Comparison of ENCODE assay signal across 12 cellular contexts in the genomic region with DNA sequence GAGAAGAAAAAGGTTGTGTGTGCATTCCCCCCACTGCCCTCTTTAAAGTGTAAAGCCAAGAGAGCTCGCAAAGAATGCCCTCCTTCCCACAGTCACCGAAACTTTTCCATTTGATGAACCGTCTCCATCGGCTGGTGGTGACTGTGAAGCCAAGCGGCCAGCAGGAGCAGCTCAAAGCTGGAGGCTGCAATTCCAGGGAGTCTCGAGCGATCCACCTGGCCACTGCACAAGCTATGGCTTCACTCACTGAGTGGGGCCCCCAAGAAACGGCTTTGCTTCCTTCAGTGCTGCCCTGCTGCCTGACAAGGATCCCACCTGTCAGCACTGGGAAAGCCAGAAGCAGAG.
"Had no signal": no experiment of that assay in that cellular context is flagged by ENCODE, and none has a peak within 500 bp of the region (broad histone marks: within the 10 kb centered on the region; RNA-seq: fewer than 3 reads in every experiment).

No MANE protein-coding gene starts in this region.

- H3K4me3 Mint-ChIP-seq: T-helper 1 cell treated with Interleukin-12 subunit alpha and Interleukin-12 subunit beta and Interleukin-4 antibody, amounts not matched to agents 30 μg/mL and 1 μg/mL, for 36 hours had no signal

- H3K4me3 ChIP-seq: adrenal gland, gastrocnemius medialis, left lung, thyroid gland had no signal

- H3K9me3 ChIP-seq: adrenal gland, gastrocnemius medialis, left lung, thyroid gland had no signal

- DNase-seq: activated CD4-positive, alpha-beta T cell treated with anti-CD3 and anti-CD28 coated beads, Interleukin-2, amount 50 U/mL, for 1 hour; activated naive CD4-positive, alpha-beta T cell treated with Interleukin-2 at 50 U/mL for 16 hours; activated T-cell treated with anti-CD3 and anti-CD28 coated beads, Interleukin-2, amount 50 U/mL, for 72 hours; adrenal gland; central memory CD4-positive, alpha-beta T cell; cortex of kidney; effector CD8-positive, alpha-beta T cell; gastrocnemius medialis; left lung; stimulated activated CD4-positive, alpha-beta T cell treated with anti-CD3 and anti-CD28 coated beads, Interleukin-2, amount 100 ng/mL, for 48 hours; thyroid gland had no signal

- H3K27ac Mint-ChIP-seq: activated T-cell treated with anti-CD3 and anti-CD28 coated beads, Interleukin-2, amount 50 U/mL, for 72 hours; T-helper 1 cell treated with Interleukin-12 subunit alpha and Interleukin-12 subunit beta and Interleukin-4 antibody, amounts not matched to agents 30 μg/mL and 1 μg/mL, for 36 hours had no signal

- H3K27me3 ChIP-seq: adrenal gland, gastrocnemius medialis, left lung, thyroid gland had no signal

- ATAC-seq: activated T-cell treated with anti-CD3 and anti-CD28 coated beads, Interleukin-2, amount 50 U/mL, for 72 hours; gastrocnemius medialis; left lung had no signal

- H3K9me3 Mint-ChIP-seq: activated T-cell treated with anti-CD3 and anti-CD28 coated beads, Interleukin-2, amount 50 U/mL, for 72 hours; T-helper 1 cell treated with Interleukin-12 subunit alpha and Interleukin-12 subunit beta and Interleukin-4 antibody, amounts not matched to agents 30 μg/mL and 1 μg/mL, for 36 hours had no signal

- H3K27ac ChIP-seq: adrenal gland, gastrocnemius medialis, left lung, thyroid gland had no signal

- H3K36me3 ChIP-seq: adrenal gland, gastrocnemius medialis, left lung, thyroid gland had no signal
